8 cellular contexts compared by ENCODE assay signal in genomic region chr3:51686512-51687215, GRCh38. TPM values are rescaled to one million over a fixed set of nuclear protein-coding genes. Genes with fewer than 3 reads are reported as not detected.
A peak's percentile ranks its signal among the peaks of the same experiment; 100 is the strongest.
DNase-seq lines count a peak whose midpoint lies in the region; ATAC-seq and TF ChIP-seq lines count a peak whose summit lies in the region.

No MANE protein-coding gene starts in this region.

- no peak overlapping the region for H2BK5ac ChIP-seq in trophoblast cell (ENCODE audit: low read depth, low read length, poor library complexity)

- H3K4ac ChIP-seq in trophoblast cell (ENCODE audit: low read depth, low read length), result no peak overlapping the region

- no peak overlapping the region for H2BK12ac ChIP-seq in trophoblast cell (ENCODE audit: low read length)

- H3K14ac ChIP-seq in trophoblast cell (ENCODE audit: low read length), result no peak overlapping the region

- TF ChIP-seq CTCF in endothelial cell (IDR thresholded peaks at IDR 0.05; ENCODE audit: unreplicated experiment) (no peak), sigmoid colon (IDR thresholded peaks at IDR 0.05) (no peak)

- ATAC-seq in GM19025 (IDR thresholded peaks at IDR 0.05; ENCODE audit: low read depth, unreplicated experiment) (peak; percentile 43), HG03439 (IDR thresholded peaks at IDR 0.05; ENCODE audit: unreplicated experiment) (no peak)

- no peak overlapping the region for H3K4me3 Mint-ChIP-seq in endothelial cell (ENCODE audit: unreplicated experiment)

- H3K9ac ChIP-seq in trophoblast cell (ENCODE audit: low read length), result no peak overlapping the region

- H3K18ac ChIP-seq in trophoblast cell (ENCODE audit: low read length), result no peak overlapping the region

- peaks cover 14% of the 10 kb centered on the region for H3K27me3 Mint-ChIP-seq in endothelial cell (ENCODE audit: unreplicated experiment)

- H3K79me2 ChIP-seq in trophoblast cell (ENCODE audit: control insufficient read depth, insufficient read depth, low read length, poor library complexity), result no peaks in the 10 kb centered on the region

- no peaks in the 10 kb centered on the region for H3K9me3 ChIP-seq in sigmoid colon
- H3K9me3 ChIP-seq in trophoblast cell (ENCODE audit: insufficient read depth, low read depth, low read length), result no peaks in the 10 kb centered on the region

- H3K36me3 Mint-ChIP-seq in endothelial cell (ENCODE audit: low read depth, unreplicated experiment), result peaks cover 29% of the 10 kb centered on the region

- no peak overlapping the region for H4K91ac ChIP-seq in trophoblast cell (ENCODE audit: low read depth, low read length)

- WGBS in sigmoid colon, 2 donors, result 52 to 84% methylated on average over 10 of the region's 10 CpGs
- no CpG with 5 or more reads among the region's 10 CpGs for WGBS in trophoblast cell (ENCODE audit: extremely low coverage, insufficient coverage, insufficient read length)

- no peak overlapping the region for H2AK5ac ChIP-seq in trophoblast cell (ENCODE audit: low read length)

- peak overlapping the region; percentile 41 for H3K4me3 ChIP-seq in Jurkat, Clone E6-1 (ENCODE audit: low read length)
- no peak overlapping the region for H3K4me3 ChIP-seq in sigmoid colon
- no peak overlapping the region for H3K4me3 ChIP-seq in trophoblast cell (ENCODE audit: low read depth, low read length)

- no peaks in the 10 kb centered on the region for H3K9me3 Mint-ChIP-seq in endothelial cell (ENCODE audit: unreplicated experiment)

- H3K4me2 ChIP-seq in trophoblast cell (ENCODE audit: low read length), result no peak overlapping the region

- H4K12ac ChIP-seq in trophoblast cell (ENCODE audit: low read depth, low read length), result no peak overlapping the region

- H4K8ac ChIP-seq in trophoblast cell (ENCODE audit: low read depth, low read length), result no peak overlapping the region

- H3K23ac ChIP-seq in trophoblast cell (ENCODE audit: low read length), result no peak overlapping the region

- TF ChIP-seq POLR2A in sigmoid colon (IDR thresholded peaks at IDR 0.05), result no peak

- intact Hi-C loops in sigmoid colon (cut with DNase I), result no loop called here

- peak; percentile 91 for DNase-seq in Jurkat, Clone E6-1 (ENCODE audit: low read depth, low spot score)
- DNase-seq in activated CD8-positive, alpha-beta memory T cell treated with anti-CD3 and anti-CD28 coated beads for 1 hour (ENCODE audit: extremely low read depth in 1 of 2, low read depth in 1 of 2), result peak; percentile 46 to 65
- no peak for DNase-seq in endothelial cell (ENCODE audit: low spot score)
- no peak for DNase-seq in sigmoid colon
- DNase-seq in ecto neural progenitor cell (ENCODE audit: low spot score), result no peak
- DNase-seq in trophoblast cell, result no peak

- H3K27ac Mint-ChIP-seq in endothelial cell (ENCODE audit: unreplicated experiment), result peak overlapping the region; percentile 82

- H3K27me3 ChIP-seq in sigmoid colon, result no peaks in the 10 kb centered on the region
- H3K27me3 ChIP-seq in trophoblast cell (ENCODE audit: insufficient read depth, low read length), result no peaks in the 10 kb centered on the region

- no peak overlapping the region for H2BK120ac ChIP-seq in trophoblast cell (ENCODE audit: insufficient read depth, low read length, poor library complexity)

- peaks cover 34% of the 10 kb centered on the region for H3K4me1 Mint-ChIP-seq in endothelial cell (ENCODE audit: unreplicated experiment)

- H2AFZ ChIP-seq in trophoblast cell (ENCODE audit: insufficient read depth, low read length, poor library complexity), result no peak overlapping the region

- H3K36me3 ChIP-seq in sigmoid colon (peaks cover 7 to 72% (median 30%) of the 10 kb centered on the region in 4 donors), trophoblast cell (ENCODE audit: control insufficient read depth in 1 of 2, insufficient read depth in 2 of 2, low read length in 2 of 2) (peaks cover 19 to 23% of the 10 kb centered on the region in 2 experiments)

- no peaks in the 10 kb centered on the region for H3K79me1 ChIP-seq in trophoblast cell (ENCODE audit: low read length)

- TF ChIP-seq EP300 in sigmoid colon (IDR thresholded peaks at IDR 0.05), result peak in 1 of 4 donors; percentile 26

- H3K27ac ChIP-seq in sigmoid colon, result peak overlapping the region in 3 of 4 donors; percentile 39 to 73 (median 47)
- no peak overlapping the region for H3K27ac ChIP-seq in trophoblast cell (ENCODE audit: low read depth, low read length)

- H3K4me1 ChIP-seq in sigmoid colon (peaks cover 0 to 21% (median 9%) of the 10 kb centered on the region in 4 donors), trophoblast cell (ENCODE audit: control insufficient read depth in 1 of 2, insufficient read depth in 2 of 2, low read length in 2 of 2) (peaks cover 0 to 6% of the 10 kb centered on the region in 2 experiments)

RNA-seq across cellular contexts. Expression of gene TEX264, which starts 15.6 kb away (rescaled TPM):
- 54.7 TPM for polyA plus RNA-seq in Jurkat, Clone E6-1 (2012; ENCODE audit: insufficient read depth, insufficient read length)
- total RNA-seq in endothelial cell (ENCODE audit: unreplicated experiment), result 23.8 TPM
- total RNA-seq in sigmoid colon, result 10 to 100 TPM; 43.2 to 72.4 (median 70.2) TPM
- 10 to 100 TPM; 23.4 to 79.7 (median 30.7) TPM for polyA plus RNA-seq in sigmoid colon
- 19.2 and 21.4 TPM in 2 replicates for polyA plus RNA-seq in trophoblast cell (2013)

RNA-seq across cellular contexts. Expression of gene GRM2, which starts 20.2 kb away (rescaled TPM):
- not detected for polyA plus RNA-seq in Jurkat, Clone E6-1 (2012; ENCODE audit: insufficient read depth, insufficient read length)
- total RNA-seq in endothelial cell (ENCODE audit: unreplicated experiment) (0.97 TPM), sigmoid colon (1 to 10 TPM in 1 of 4 donors, under 1 TPM in 2, not detected in 1; under 0.01 to 1.3 (median 0.14) TPM)
- under 1 TPM in 1 of 3 donors, not detected in 2; 0.13 TPM for polyA plus RNA-seq in sigmoid colon
- polyA plus RNA-seq in trophoblast cell (2013), result 0.11 and 0.16 TPM in 2 replicates

Comparison
In these comparisons a context has a peak if more than half of its experiments do, and no peak if none do; other contexts are left out.
1. DNase-seq: peak in Jurkat, Clone E6-1 (single experiment) and activated CD8-positive, alpha-beta memory T cell treated with anti-CD3 and anti-CD28 coated beads for 1 hour (2 of 2); none in endothelial cell (single experiment), sigmoid colon (single experiment), ecto neural progenitor cell (single experiment) and trophoblast cell (0 of 2).